ENCODE assay signal across 7 cellular contexts in genomic region chr10:101695404-101695732, GRCh38. TPM values are rescaled to one million over a fixed set of nuclear protein-coding genes. Genes with fewer than 3 reads are reported as not detected.
DNase-seq lines count a peak whose midpoint lies in the region; ATAC-seq and TF ChIP-seq lines count a peak whose summit lies in the region.

No MANE protein-coding gene starts in this region.

- H3K9me2 ChIP-seq in GM23248 (ENCODE audit: insufficient read depth), result no peaks in the 10 kb centered on the region

- intact Hi-C loops in gastrocnemius medialis (cut with DNase I; ENCODE audit: low total_unique reads), result loop anchor here (10.0 kb wide), 1 partner anchor 91 kb away; no protein-coding TSS in a partner anchor

- in situ Hi-C loops in GM23248 (cut with MboI), result no loop called here
- in situ Hi-C loops in gastrocnemius medialis (cut with MboI; ENCODE audit: low sequenced_read_pairs in 4 of 4), result no loop called here

- H3K9ac ChIP-seq in GM23248, result peak overlapping the region; percentile 95

- H3K4me3 ChIP-seq in GM23248, result peak overlapping the region; percentile 81
- peak overlapping the region; percentile 87 for H3K4me3 ChIP-seq in SJCRH30
- peak overlapping the region; percentile 71 to 97 (median 90) for H3K4me3 ChIP-seq in gastrocnemius medialis

- H3K36me3 ChIP-seq in GM23248 (ENCODE audit: low read depth) (no peaks in the 10 kb centered on the region), SJCRH30 (no peaks in the 10 kb centered on the region; the same call in 1 of the 2 replicates), gastrocnemius medialis (no peaks in the 10 kb centered on the region)

- H3K27ac ChIP-seq in GM23248 (no peak overlapping the region), SJCRH30 (peak overlapping the region; percentile 96; the same call in 1 of the 2 replicates), gastrocnemius medialis (peak overlapping the region; percentile 87 to 96 (median 94))

- no peak for ATAC-seq in gastrocnemius medialis
- ATAC-seq in GM18517 (IDR thresholded peaks at IDR 0.05; ENCODE audit: unreplicated experiment), result no peak

- peaks cover 54% of the 10 kb centered on the region for H3K79me2 ChIP-seq in GM23248 (ENCODE audit: insufficient read depth)

- H3K4me2 ChIP-seq in GM23248 (ENCODE audit: unreplicated experiment), result peak overlapping the region; percentile 88

- no peak for DNase-seq in GM23248
- no peak for DNase-seq in SJCRH30
- peak; percentile 14 for DNase-seq in fibroblast of gingiva (ENCODE audit: low read depth)
- no peak for DNase-seq in gastrocnemius medialis
- DNase-seq in stimulated activated CD4-positive, alpha-beta T cell treated with anti-CD3 and anti-CD28 coated beads, Interleukin-1b, Interleukin-23, amount 100 ng/mL, for 48 hours, result no peak
- DNase-seq in NCI-H774 (lab: John Stamatoyannopoulos, UW), result no peak

- peaks cover 6% of the 10 kb centered on the region; the same call in 1 of the 2 replicates for H4K20me1 ChIP-seq in GM23248 (ENCODE audit: insufficient read depth)

- no peak for TF ChIP-seq CTCF in gastrocnemius medialis (IDR thresholded peaks at IDR 0.05 in 4 of 5, conservative IDR thresholded peaks at IDR 0.05 in 1 of 5)

- no peaks in the 10 kb centered on the region; the same call in 1 of the 2 replicates for H3F3A ChIP-seq in GM23248 (ENCODE audit: insufficient read depth)

- no peaks in the 10 kb centered on the region for H3K9me3 ChIP-seq in GM23248 (ENCODE audit: low read depth)
- no peaks in the 10 kb centered on the region for H3K9me3 ChIP-seq in SJCRH30 (replicated peaks)
- H3K9me3 ChIP-seq in gastrocnemius medialis, result no peaks in the 10 kb centered on the region

- H3K4me1 ChIP-seq in GM23248 (ENCODE audit: insufficient read depth) (peaks cover 11% of the 10 kb centered on the region), SJCRH30 (peaks cover 36% of the 10 kb centered on the region), gastrocnemius medialis (peaks cover 17 to 35% of the 10 kb centered on the region in 2 donors)

- 60 to 62% methylated on average over 7 to 8 of the region's 8 CpGs for WGBS in GM23248 (ENCODE audit: low coverage in 1 of 2, low lambda C conversion rate in 2 of 2, missing lambda C conversion rate in 2 of 2), 2 experiments

- H3K27me3 ChIP-seq in GM23248 (replicated peaks; ENCODE audit: insufficient read depth), result no peaks in the 10 kb centered on the region
- H3K27me3 ChIP-seq in SJCRH30, result no peaks in the 10 kb centered on the region
- H3K27me3 ChIP-seq in gastrocnemius medialis, result no peaks in the 10 kb centered on the region

- H2AFZ ChIP-seq in GM23248, result peak overlapping the region; percentile 89

- TF ChIP-seq POLR2A in gastrocnemius medialis (IDR thresholded peaks at IDR 0.05), result no peak

RNA-seq across cellular contexts. Expression of gene FBXW4, which starts 0.4 kb away (rescaled TPM):
- total RNA-seq in GM23248 (2014; rRNA removed; shearing (Covaris generic)), result 18.7 and 26.8 TPM in 2 replicates
- polyA plus RNA-seq in GM23248 (2016; fragmentation: Nextera tagmentation; extraction: Ambion mirVana), result 3.5 and 4.6 TPM in 2 replicates
- 38.4 and 39.9 TPM in 2 replicates for total RNA-seq in SJCRH30 (2014; rRNA removed; shearing (Covaris generic))
- 10 to 100 TPM; 43.1 to 72.6 (median 70.2) TPM for total RNA-seq in gastrocnemius medialis
